ENCODE assay signal across 14 cellular contexts in the genomic region with DNA sequence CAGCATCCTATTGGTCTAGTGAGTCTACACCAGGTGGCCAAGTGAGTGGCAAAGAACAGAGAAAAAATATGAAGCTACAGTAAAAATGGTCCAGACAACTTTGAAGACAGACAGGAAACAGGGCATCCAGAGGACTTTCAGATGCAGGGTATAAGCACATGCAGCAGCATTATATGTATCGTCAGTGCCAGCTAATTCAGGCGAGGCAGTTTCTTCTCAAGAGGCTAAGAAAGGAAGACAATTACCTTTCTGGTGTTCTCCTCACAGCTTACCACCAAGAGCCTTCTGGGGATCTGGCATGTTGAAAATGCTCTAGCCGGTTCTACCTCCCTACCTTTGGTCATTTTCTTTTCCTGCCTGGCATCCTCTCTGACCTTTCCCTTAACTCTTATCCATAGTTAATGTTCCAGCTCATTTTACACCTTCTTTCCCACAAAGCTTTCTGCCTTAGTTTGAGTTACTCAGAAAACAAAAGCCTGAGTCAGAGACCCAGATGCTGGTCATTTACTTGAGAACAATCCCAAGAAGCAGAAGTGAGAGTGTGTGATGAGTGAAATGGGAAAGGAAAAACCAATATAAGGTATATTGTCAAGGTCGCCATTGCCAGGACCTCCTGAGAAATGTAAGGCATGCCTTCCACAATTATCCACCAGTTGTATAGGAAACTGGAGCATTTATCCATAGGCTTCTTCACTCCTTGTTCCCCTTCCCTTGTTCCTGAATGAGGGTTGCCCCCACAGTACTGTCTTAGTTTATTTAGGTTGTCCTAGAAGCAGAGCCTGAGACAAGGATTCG.
DNase-seq lines count a peak whose midpoint lies in the region; ATAC-seq, FAIRE-seq and TF ChIP-seq lines count a peak whose summit lies in the region.
"Had no signal": no experiment of that assay in that cellular context is flagged by ENCODE, and none has a peak within 500 bp of the region (broad histone marks: within the 10 kb centered on the region; RNA-seq: fewer than 3 reads in every experiment).

No MANE protein-coding gene starts in this region.

- in situ Hi-C loops in astrocyte of the spinal cord (cut with HindIII; ENCODE audit: low sequenced_read_pairs): no loop called here

- no peak for TF ChIP-seq POLR2A in GM12892 (IDR thresholded peaks at IDR 0.05; ENCODE audit: low read depth, low read length)

- no peaks in the 10 kb centered on the region for H3K27me3 ChIP-seq in CD8-positive, alpha-beta memory T cell (ENCODE audit: insufficient read depth, low read length, poor library complexity, severe bottlenecking)
- H3K27me3 ChIP-seq: brain microvascular endothelial cell, spleen had no signal

- H3K27ac Mint-ChIP-seq in CD8-positive, alpha-beta memory T cell: peak overlapping the region in 1 of 8 donors; percentile 41
- H3K27ac Mint-ChIP-seq: activated T-cell treated with anti-CD3 and anti-CD28 coated beads, Interleukin-2, amount 50 U/mL, for 24 hours; nephron had no signal

- no peak overlapping the region for H3K4me3 ChIP-seq in astrocyte of the spinal cord (ENCODE audit: low read depth, low read length)
- H3K4me3 ChIP-seq in CD8-positive, alpha-beta memory T cell (ENCODE audit: low read length): no peak overlapping the region
- H3K4me3 ChIP-seq in coronary artery: no peak overlapping the region
- H3K4me3 ChIP-seq: spleen had no signal

- FAIRE-seq in GM12892 (lab: Jason Lieb, UNC): peak; percentile 92
- FAIRE-seq: kidney had no signal

- H3K4me1 ChIP-seq in CD8-positive, alpha-beta memory T cell (ENCODE audit: insufficient read depth, low read length): no peaks in the 10 kb centered on the region

- CTCF ChIA-PET in CD8-positive, alpha-beta memory T cell (lab: Charles Lee): no interaction called here

- no peaks in the 10 kb centered on the region for H3K4me1 Mint-ChIP-seq in CD8-positive, alpha-beta memory T cell

- TF ChIP-seq CTCF in astrocyte of the spinal cord (IDR thresholded peaks at IDR 0.05; ENCODE audit: low read depth, low read length): no peak
- TF ChIP-seq CTCF in coronary artery (IDR thresholded peaks at IDR 0.05): no peak

- no peaks in the 10 kb centered on the region for H3K9me3 ChIP-seq in CD8-positive, alpha-beta memory T cell (ENCODE audit: low read length)
- H3K9me3 ChIP-seq: spleen had no signal

- no peak overlapping the region for H3K27ac ChIP-seq in CD8-positive, alpha-beta memory T cell (ENCODE audit: low read depth, low read length)
- H3K27ac ChIP-seq in coronary artery: no peak overlapping the region
- H3K27ac ChIP-seq: brain microvascular endothelial cell, KMS-11, spleen had no signal

- no peaks in the 10 kb centered on the region for H3K27me3 Mint-ChIP-seq in CD8-positive, alpha-beta memory T cell
- H3K27me3 Mint-ChIP-seq: activated T-cell treated with anti-CD3 and anti-CD28 coated beads, Interleukin-2, amount 50 U/mL, for 24 hours had no signal

- H3K9me3 Mint-ChIP-seq in CD8-positive, alpha-beta memory T cell: peaks cover 0 to 4% (median 0%) of the 10 kb centered on the region in 5 donors
- H3K9me3 Mint-ChIP-seq: activated T-cell treated with anti-CD3 and anti-CD28 coated beads, Interleukin-2, amount 50 U/mL, for 24 hours; nephron had no signal

- no peaks in the 10 kb centered on the region for H3K36me3 ChIP-seq in CD8-positive, alpha-beta memory T cell (ENCODE audit: insufficient read depth, low read length)
- H3K36me3 ChIP-seq: brain microvascular endothelial cell, spleen had no signal

- DNase-seq in GM12892 (ENCODE audit: insufficient read length) (no peak), astrocyte of the spinal cord (ENCODE audit: low read depth, low spot score) (peak; percentile 43), coronary artery (ENCODE audit: low spot score) (no peak), GDM1 (lab: John Stamatoyannopoulos, UW) (no peak), NCI-H1105 treated with DMSO at 0.1 percent for 48 hours (lab: John Stamatoyannopoulos, UW) (no peak)
- DNase-seq in CD8-positive, alpha-beta memory T cell: no peak
- DNase-seq: activated T-cell treated with anti-CD3 and anti-CD28 coated beads, Interleukin-2, amount 50 U/mL, for 24 hours; brain microvascular endothelial cell; kidney; spleen had no signal

- H3K4me3 Mint-ChIP-seq in CD8-positive, alpha-beta memory T cell: no peak overlapping the region
- H3K4me3 Mint-ChIP-seq: activated T-cell treated with anti-CD3 and anti-CD28 coated beads, Interleukin-2, amount 50 U/mL, for 24 hours; nephron had no signal

- POLR2A ChIA-PET in CD8-positive, alpha-beta memory T cell (lab: Charles Lee): no interaction called here

- ATAC-seq in GM21423 (IDR thresholded peaks at IDR 0.05; ENCODE audit: unreplicated experiment) (peak; percentile 49), HG03095 (IDR thresholded peaks at IDR 0.05; ENCODE audit: unreplicated experiment) (peak; percentile 66)

- no peaks in the 10 kb centered on the region for H3K36me3 Mint-ChIP-seq in CD8-positive, alpha-beta memory T cell
